Comparison of ENCODE assay signal across 31 cellular contexts in genomic region chr3:54625805-54626787, GRCh38.
"Had no signal": no experiment of that assay in that cellular context is flagged by ENCODE, and none has a peak within 500 bp of the region (broad histone marks: within the 10 kb centered on the region; RNA-seq: fewer than 3 reads in every experiment).

No MANE protein-coding gene starts in this region.

- DNase-seq: heart right ventricle; islet precursor cell; kidney glomerular epithelial cell; left cardiac atrium; left lung; mesendoderm; naive B cell; natural killer cell; nephron progenitor cell; occipital lobe; ovary; right lobe of liver; stimulated activated CD4-positive, alpha-beta T cell treated with anti-CD3 and anti-CD28 coated beads, Interleukin-1b, Interleukin-23, amount 100 ng/mL, for 48 hours; stimulated activated CD4-positive, alpha-beta T cell treated with anti-CD3 and anti-CD28 coated beads, Interleukin-2, amount 100 ng/mL, for 48 hours; stimulated activated CD4-positive, alpha-beta T cell treated with anti-CD3 and anti-CD28 coated beads, Interleukin-4, amount 100 ng/mL, for 4 hours; stimulated activated CD8-positive, alpha-beta memory T cell treated with anti-CD3 and anti-CD28 coated beads, Interleukin-4, amount 100 ng/mL, for 48 hours; stimulated activated naive B cell treated with anti-CD40 and anti-IgM and Interleukin-4, amounts not matched to agents 10 μg/mL and 1 μg/mL and 100 μg/mL, for 72 hours; stimulated activated naive CD8-positive, alpha-beta T cell treated with anti-CD3 and anti-CD28 coated beads, Interleukin-15, Interleukin-2, amounts not matched to agents 100 U/mL and 50 U/mL, for 24 hours; stomach; tibial artery; trophoblast cell; upper lobe of right lung had no signal

- H3K4me1 Mint-ChIP-seq: naive B cell; natural killer cell; stimulated activated naive B cell treated with anti-CD40 and anti-IgM and Interleukin-4, amounts not matched to agents 10 μg/mL and 1 μg/mL and 100 μg/mL, for 72 hours had no signal

- H3K36me3 ChIP-seq: heart right ventricle, left lung, neural progenitor cell, neutrophil, ovary, right atrium auricular region, right lobe of liver, thoracic aorta, tibial artery, upper lobe of right lung had no signal

- H3K4me2 ChIP-seq: hepatocyte, neural progenitor cell, smooth muscle cell had no signal

- H3K4me3 Mint-ChIP-seq: mesothelial cell of epicardium; naive B cell; natural killer cell; nephron progenitor cell; neural progenitor cell; stimulated activated naive B cell treated with anti-CD40 and anti-IgM and Interleukin-4, amounts not matched to agents 10 μg/mL and 1 μg/mL and 100 μg/mL, for 72 hours had no signal

- H3K79me2 ChIP-seq: hepatocyte had no signal

- ATAC-seq: heart right ventricle; left cardiac atrium; left lung; natural killer cell; right lobe of liver; stimulated activated naive B cell treated with anti-CD40 and anti-IgM and Interleukin-4, amounts not matched to agents 10 μg/mL and 1 μg/mL and 100 μg/mL, for 72 hours; stimulated activated naive CD8-positive, alpha-beta T cell treated with anti-CD3 and anti-CD28 coated beads, Interleukin-15, Interleukin-2, amounts not matched to agents 100 U/mL and 50 U/mL, for 24 hours; upper lobe of right lung had no signal

- H3K36me3 Mint-ChIP-seq: mesothelial cell of epicardium; natural killer cell; neural progenitor cell; stimulated activated naive B cell treated with anti-CD40 and anti-IgM and Interleukin-4, amounts not matched to agents 10 μg/mL and 1 μg/mL and 100 μg/mL, for 72 hours had no signal

- H3K4me3 ChIP-seq: heart right ventricle, hepatocyte, left lung, neural progenitor cell, ovary, right atrium auricular region, right lobe of liver, smooth muscle cell, stomach, thoracic aorta, tibial artery, upper lobe of right lung had no signal

- FAIRE-seq: urothelium cell line had no signal

- H3K9ac ChIP-seq: neural progenitor cell had no signal

- H2AFZ ChIP-seq: hepatocyte, neural progenitor cell had no signal

- H3K27me3 Mint-ChIP-seq: naive B cell; stimulated activated naive B cell treated with anti-CD40 and anti-IgM and Interleukin-4, amounts not matched to agents 10 μg/mL and 1 μg/mL and 100 μg/mL, for 72 hours had no signal

- H3K9me3 ChIP-seq: neutrophil, ovary, right atrium auricular region, right lobe of liver, thoracic aorta, tibial artery, upper lobe of right lung had no signal

- H3K27ac ChIP-seq: heart right ventricle, hepatocyte, left lung, neural progenitor cell, neutrophil, ovary, right atrium auricular region, right lobe of liver, stomach, thoracic aorta, tibial artery, upper lobe of right lung had no signal

- H3K27me3 ChIP-seq: heart right ventricle, hepatocyte, left lung, neural progenitor cell, neutrophil, ovary, right atrium auricular region, right lobe of liver, stomach, tibial artery, upper lobe of right lung had no signal

- H3K27ac Mint-ChIP-seq: mesothelial cell of epicardium; naive B cell; natural killer cell; nephron progenitor cell; progenitor cell of endocrine pancreas; stimulated activated naive B cell treated with anti-CD40 and anti-IgM and Interleukin-4, amounts not matched to agents 10 μg/mL and 1 μg/mL and 100 μg/mL, for 72 hours had no signal

- H3K4me1 ChIP-seq: heart right ventricle, left lung, neural progenitor cell, right atrium auricular region, right lobe of liver, stomach, tibial artery, upper lobe of right lung had no signal
